In genomic region chr13:46314587-46314986, GRCh38 we compare ENCODE assay signal across 23 cellular contexts.
"Had no signal": no experiment of that assay in that cellular context is flagged by ENCODE, and none has a peak within 500 bp of the region (broad histone marks: within the 10 kb centered on the region; RNA-seq: fewer than 3 reads in every experiment).

No MANE protein-coding gene starts in this region.

- H3K4me2 ChIP-seq: SK-N-SH had no signal

- H3K9me3 ChIP-seq: SK-N-SH had no signal

- FAIRE-seq: HepG2 had no signal

- H3K27me3 Mint-ChIP-seq: T-cell had no signal

- ATAC-seq: HepG2 had no signal

- H3K9ac ChIP-seq: KMS-11, SK-N-SH had no signal

- H3K27ac ChIP-seq: KMS-11, RWPE1 had no signal

- DNase-seq: IMR-90, Kasumi-1, MM.1S, NCI-H1092, NCI-H1105 treated with DMSO at 0.1 percent for 48 hours, NCI-H1436, NCI-H187, NCI-H2029, NCI-H2081 treated with DMSO at 0.1 percent for 48 hours, NCI-H2171, NCI-H226, NCI-H446, NCI-H510A, NCI-H524 treated with DMSO at 0.1 percent for 48 hours, NCI-H69, NCI-H774, SHP77, SK-N-SH, SW 1271, T-cell had no signal
